Comparison of ENCODE assay signal across 34 cellular contexts in the genomic region with DNA sequence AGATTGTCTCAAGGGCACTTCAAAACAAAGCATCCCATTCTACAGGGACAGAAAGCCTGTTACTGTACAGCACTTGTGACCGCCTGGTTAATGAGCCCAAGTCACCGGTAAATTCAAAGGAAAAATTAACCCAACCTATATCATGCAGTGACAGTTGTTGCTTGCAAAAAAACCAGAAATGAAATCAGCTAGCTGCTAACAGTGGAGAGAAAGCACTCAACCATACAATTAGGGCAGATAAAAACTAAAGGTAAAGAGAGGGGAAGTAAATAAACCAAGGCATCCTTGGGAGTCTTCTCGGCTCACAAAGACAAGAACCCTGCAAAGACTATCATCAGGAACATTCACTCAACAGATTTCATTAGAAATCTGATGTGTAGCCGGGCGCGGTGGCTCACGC. TPM values are rescaled to one million over a fixed set of nuclear protein-coding genes. Genes with fewer than 3 reads are reported as not detected.
DNase-seq lines count a peak whose midpoint lies in the region; ATAC-seq and TF ChIP-seq lines count a peak whose summit lies in the region.
"Had no signal": no experiment of that assay in that cellular context is flagged by ENCODE, and none has a peak within 500 bp of the region (broad histone marks: within the 10 kb centered on the region; RNA-seq: fewer than 3 reads in every experiment).

No MANE protein-coding gene starts in this region.

- peak overlapping the region; percentile 77; the same call in 1 of the 2 replicates for H3K27ac Mint-ChIP-seq in WTC11
- peak overlapping the region in 4 of 10 donors; percentile 6 to 80 (median 34) for H3K27ac Mint-ChIP-seq in naive thymus-derived CD8-positive, alpha-beta T cell
- H3K27ac Mint-ChIP-seq in chondrocyte (ENCODE audit: unreplicated experiment), result no peak overlapping the region
- H3K27ac Mint-ChIP-seq: activated naive CD8-positive, alpha-beta T cell treated with anti-CD3 and anti-CD28 coated beads, Interleukin-2, amount 10 ng/mL, durations not matched to agents 7 days and 5 days; activated T-helper 17 cell treated with anti-CD3 and anti-CD28 coated beads, Interleukin-2, amount 50 U/mL, for 72 hours; CD14-positive monocyte; endodermal cell; progenitor cell of endocrine pancreas had no signal

- in situ Hi-C loops in GM13976 (cut with MboI; ENCODE audit: low sequenced_read_pairs, unreplicated experiment), result no loop called here

- 0 out of 2 replicates have a peak, but pooled peaks cover 2% of the 10 kb centered on the region for H3K36me3 Mint-ChIP-seq in WTC11
- H3K36me3 Mint-ChIP-seq in naive thymus-derived CD8-positive, alpha-beta T cell, result peaks cover 0 to 69% (median 4%) of the 10 kb centered on the region in 3 donors
- no peaks in the 10 kb centered on the region for H3K36me3 Mint-ChIP-seq in chondrocyte (ENCODE audit: low read depth)

- H3K27ac ChIP-seq in RWPE1, result no peak overlapping the region
- H3K27ac ChIP-seq: ascending aorta, cardiac muscle cell, heart right ventricle, lower lobe of right lung, neutrophil, right lobe of liver, upper lobe of right lung had no signal

- CTCF ChIA-PET in WTC11 (lab: Charles Lee), result no interaction called here
- CTCF ChIA-PET in RWPE1 (lab: Yijun Ruan, JAX), result no interaction called here

- H3K9me3 Mint-ChIP-seq in WTC11 (no peaks in the 10 kb centered on the region), chondrocyte (ENCODE audit: low read depth) (no peaks in the 10 kb centered on the region)
- H3K9me3 Mint-ChIP-seq in naive thymus-derived CD8-positive, alpha-beta T cell, result no peaks in the 10 kb centered on the region
- H3K9me3 Mint-ChIP-seq: activated naive CD8-positive, alpha-beta T cell treated with anti-CD3 and anti-CD28 coated beads, Interleukin-2, amount 10 ng/mL, durations not matched to agents 7 days and 5 days; activated T-helper 17 cell treated with anti-CD3 and anti-CD28 coated beads, Interleukin-2, amount 50 U/mL, for 72 hours; endodermal cell had no signal

- H3K27me3 Mint-ChIP-seq in WTC11 (ENCODE audit: low read depth) (no peaks in the 10 kb centered on the region), chondrocyte (ENCODE audit: low read depth) (no peaks in the 10 kb centered on the region)
- H3K27me3 Mint-ChIP-seq in naive thymus-derived CD8-positive, alpha-beta T cell, result no peaks in the 10 kb centered on the region
- H3K27me3 Mint-ChIP-seq: activated naive CD8-positive, alpha-beta T cell treated with anti-CD3 and anti-CD28 coated beads, Interleukin-2, amount 10 ng/mL, durations not matched to agents 7 days and 5 days; activated T-helper 17 cell treated with anti-CD3 and anti-CD28 coated beads, Interleukin-2, amount 50 U/mL, for 72 hours; progenitor cell of endocrine pancreas had no signal

- no peaks in the 10 kb centered on the region for H3K27me3 ChIP-seq in H7 (ENCODE audit: control insufficient read depth, insufficient read depth, low read length)
- H3K27me3 ChIP-seq: ascending aorta, cardiac muscle cell, heart right ventricle, neutrophil, right lobe of liver, upper lobe of right lung had no signal

- POLR2A ChIA-PET in WTC11 (lab: Charles Lee), result no interaction called here
- POLR2A ChIA-PET in naive thymus-derived CD8-positive, alpha-beta T cell (lab: Charles Lee), result no interaction called here
- POLR2A ChIA-PET in RWPE1 (lab: Yijun Ruan, JAX; ENCODE audit: low non-redundant PET), result no interaction called here

- TF ChIP-seq CTCF in GM13976 (IDR thresholded peaks at IDR 0.05; ENCODE audit: borderline replicate concordance, control extremely low read depth, extremely low read depth, insufficient read depth, missing control alignments), result no peak
- TF ChIP-seq CTCF in WTC11 (IDR thresholded peaks at IDR 0.05), result no peak
- no peak for TF ChIP-seq CTCF in chondrocyte (IDR thresholded peaks at IDR 0.05)
- no peak for TF ChIP-seq CTCF in RWPE1 (conservative IDR thresholded peaks at IDR 0.05; ENCODE audit: low read depth)

- H3K4me3 Mint-ChIP-seq in WTC11, result no peak overlapping the region
- H3K4me3 Mint-ChIP-seq in naive thymus-derived CD8-positive, alpha-beta T cell, result peak overlapping the region in 6 of 10 donors; percentile 20 to 52 (median 35)
- no peak overlapping the region for H3K4me3 Mint-ChIP-seq in chondrocyte (ENCODE audit: unreplicated experiment)
- H3K4me3 Mint-ChIP-seq: activated naive CD8-positive, alpha-beta T cell treated with anti-CD3 and anti-CD28 coated beads, Interleukin-2, amount 10 ng/mL, durations not matched to agents 7 days and 5 days; activated T-helper 17 cell treated with anti-CD3 and anti-CD28 coated beads, Interleukin-2, amount 50 U/mL, for 72 hours; CD14-positive monocyte; endodermal cell had no signal

- no peaks in the 10 kb centered on the region for H3K36me3 ChIP-seq in H7 (replicated peaks; ENCODE audit: control insufficient read depth, insufficient read depth, low read length)
- H3K36me3 ChIP-seq: ascending aorta, cardiac muscle cell, right lobe of liver had no signal

- DNase-seq in GM13976 (ENCODE audit: low spot score), result peak; percentile 36
- DNase-seq in NAMALWA (ENCODE audit: low spot score), result peak; percentile 12
- DNase-seq in WTC11 (ENCODE audit: low spot score), result no peak
- no peak for DNase-seq in naive thymus-derived CD8-positive, alpha-beta T cell
- DNase-seq in chondrocyte (ENCODE audit: low spot score), result no peak
- no peak for DNase-seq in H7
- no peak for DNase-seq in RWPE1 (ENCODE audit: low spot score)
- DNase-seq: activated CD4-positive, alpha-beta T cell treated with anti-CD3 and anti-CD28 coated beads, Interleukin-2, amount 50 U/mL, for 4 hours; activated CD4-positive, CD25-positive, alpha-beta regulatory T cell; activated CD8-positive, alpha-beta memory T cell treated with anti-CD3 and anti-CD28 coated beads, Interleukin-2, amount 50 U/mL, for 48 hours; activated naive CD8-positive, alpha-beta T cell treated with anti-CD3 and anti-CD28 coated beads, Interleukin-2, amount 10 ng/mL, durations not matched to agents 7 days and 5 days; cortex of kidney; endodermal cell; foreskin fibroblast; GOT3; heart right ventricle; IMR-90; lower lobe of right lung; NCI-H1092 treated with DMSO at 0.1 percent for 48 hours; NCI-H2081; NCI-H446 treated with DMSO at 0.1 percent for 48 hours; stimulated activated CD4-positive, alpha-beta T cell treated with anti-CD3 and anti-CD28 coated beads, Interleukin-2, amount 100 ng/mL, for 48 hours; SW 1271; T1000 had no signal

- H3K4me1 Mint-ChIP-seq in WTC11, result peaks cover 11% of the 10 kb centered on the region
- H3K4me1 Mint-ChIP-seq in naive thymus-derived CD8-positive, alpha-beta T cell, result peaks cover 33 to 80% (median 68%) of the 10 kb centered on the region in 4 donors
- H3K4me1 Mint-ChIP-seq in chondrocyte (ENCODE audit: low read depth), result peaks cover 34% of the 10 kb centered on the region

- ATAC-seq in WTC11, result no peak
- ATAC-seq in naive thymus-derived CD8-positive, alpha-beta T cell, result no peak
- ATAC-seq: activated T-helper 17 cell treated with anti-CD3 and anti-CD28 coated beads, Interleukin-2, amount 50 U/mL, for 72 hours; esophagus mucosa; heart right ventricle; lower lobe of right lung; right lobe of liver; Right ventricle myocardium inferior; upper lobe of right lung had no signal

- H3K4me3 ChIP-seq in H7 (ENCODE audit: insufficient read depth, low read depth, low read length), result no peak overlapping the region
- H3K4me3 ChIP-seq: ascending aorta, cardiac muscle cell, heart right ventricle, lower lobe of right lung, right lobe of liver, upper lobe of right lung had no signal

TF ChIP-seq in WTC11, 78 proteins besides CTCF, POLR2A, EP300 and RAD21:
- TF ChIP-seq, protein P1, sequence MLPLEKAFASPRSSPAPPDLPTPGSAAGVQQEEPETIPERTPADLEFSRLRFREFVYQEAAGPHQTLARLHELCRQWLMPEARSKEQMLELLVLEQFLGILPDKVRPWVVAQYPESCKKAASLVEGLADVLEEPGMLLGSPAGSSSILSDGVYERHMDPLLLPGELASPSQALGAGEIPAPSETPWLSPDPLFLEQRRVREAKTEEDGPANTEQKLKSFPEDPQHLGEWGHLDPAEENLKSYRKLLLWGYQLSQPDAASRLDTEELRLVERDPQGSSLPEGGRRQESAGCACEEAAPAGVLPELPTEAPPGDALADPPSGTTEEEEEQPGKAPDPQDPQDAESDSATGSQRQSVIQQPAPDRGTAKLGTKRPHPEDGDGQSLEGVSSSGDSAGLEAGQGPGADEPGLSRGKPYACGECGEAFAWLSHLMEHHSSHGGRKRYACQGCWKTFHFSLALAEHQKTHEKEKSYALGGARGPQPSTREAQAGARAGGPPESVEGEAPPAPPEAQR (CRISPR knock-in tag; IDR thresholded peaks at IDR 0.05), result no peak
- TF ChIP-seq NR3C1 (CRISPR knock-in tag; conservative IDR thresholded peaks at IDR 0.05; ENCODE audit: low read depth), result no peak
TF ChIP-seq in WTC11: peak in this region for 0.

RNA-seq across cellular contexts. Expression of gene RETREG3, which starts 5.9 kb away (rescaled TPM):
- total RNA-seq in WTC11 (2021), result 39.8 to 43.2 TPM (median 40.4 TPM) in 3 replicates
- total RNA-seq in naive thymus-derived CD8-positive, alpha-beta T cell, result 100 to 1,000 TPM; 139 to 147 TPM
- polyA plus RNA-seq in naive thymus-derived CD8-positive, alpha-beta T cell, result 100 to 1,000 TPM; 119 to 131 (median 122) TPM
- 50.4 to 62.9 TPM (median 61.8 TPM) in 3 replicates for total RNA-seq in chondrocyte
- total RNA-seq in H7 (2014; rRNA removed; shearing (Covaris generic)), result 39.4 and 51.7 TPM in 2 replicates

RNA-seq across cellular contexts. Expression of gene TUBG1, which starts 6.2 kb away (rescaled TPM):
- total RNA-seq in WTC11 (2021) (130 to 141 TPM (median 140 TPM) in 3 replicates), chondrocyte (41.1 to 70.4 TPM (median 41.6 TPM) in 3 replicates)
- total RNA-seq in naive thymus-derived CD8-positive, alpha-beta T cell, result 10 to 100 TPM; 12.7 to 16.3 TPM
- polyA plus RNA-seq in naive thymus-derived CD8-positive, alpha-beta T cell, result 10 to 100 TPM in 1 of 3 donors, 1 to 10 TPM in 2; 6.7 to 10.3 (median 7.8) TPM
- 147 and 158 TPM in 2 replicates for total RNA-seq in H7 (2014; rRNA removed; shearing (Covaris generic))

RNA-seq across cellular contexts. Expression of gene PSMC3IP, which starts 25.8 kb away (rescaled TPM):
- total RNA-seq in WTC11 (2021), result 20.1 to 23.3 TPM (median 21.6 TPM) in 3 replicates
- total RNA-seq in naive thymus-derived CD8-positive, alpha-beta T cell, result 1 to 10 TPM; 3.3 to 4.6 TPM
- 1 to 10 TPM in 1 of 3 donors, under 1 TPM in 2; 0.69 to 1.1 (median 0.71) TPM for polyA plus RNA-seq in naive thymus-derived CD8-positive, alpha-beta T cell
- 4.9 to 13.0 TPM (median 6.1 TPM) in 3 replicates for total RNA-seq in chondrocyte
- 14.7 and 17.0 TPM in 2 replicates for total RNA-seq in H7 (2014; rRNA removed; shearing (Covaris generic))
- polyA plus RNA-seq: CD14-positive monocyte had no signal

RNA-seq across cellular contexts. Expression of gene MLX, which starts 36.4 kb away (rescaled TPM):
- total RNA-seq in WTC11 (2021), result 26.9 to 34.9 TPM (median 30.1 TPM) in 3 replicates
- 10 to 100 TPM; 58.2 to 67.8 TPM for total RNA-seq in naive thymus-derived CD8-positive, alpha-beta T cell
- polyA plus RNA-seq in naive thymus-derived CD8-positive, alpha-beta T cell, result 10 to 100 TPM; 24.6 to 47.1 (median 25.0) TPM
- 30.1 to 37.0 TPM (median 30.3 TPM) in 3 replicates for total RNA-seq in chondrocyte
- total RNA-seq in H7 (2014; rRNA removed; shearing (Covaris generic)), result 29.4 and 35.0 TPM in 2 replicates

RNA-seq across cellular contexts. Expression of gene COASY, which starts 41.4 kb away (rescaled TPM):
- total RNA-seq in WTC11 (2021), result 106 to 131 TPM (median 113 TPM) in 3 replicates
- total RNA-seq in naive thymus-derived CD8-positive, alpha-beta T cell, result 10 to 100 TPM; 67.0 to 72.3 TPM
- polyA plus RNA-seq in naive thymus-derived CD8-positive, alpha-beta T cell, result 10 to 100 TPM; 48.3 to 67.9 (median 65.5) TPM
- total RNA-seq in chondrocyte, result 31.2 to 57.3 TPM (median 37.1 TPM) in 3 replicates
- total RNA-seq in H7 (2014; rRNA removed; shearing (Covaris generic)), result 56.1 and 59.2 TPM in 2 replicates

Comparison
In these comparisons a context has a peak if more than half of its experiments do, and no peak if none do; other contexts are left out.
1. DNase-seq: peak in GM13976 (single experiment) and NAMALWA (single experiment); none in WTC11 (single experiment), naive thymus-derived CD8-positive, alpha-beta T cell (0 of 10), chondrocyte (single experiment), H7 (single experiment) and RWPE1 (single experiment).
2. H3K4me3 Mint-ChIP-seq: peak in naive thymus-derived CD8-positive, alpha-beta T cell (6 of 10); none in WTC11 (single experiment) and chondrocyte (single experiment).